8 cellular contexts compared by ENCODE assay signal in genomic region chr3:158109804-158110657, GRCh38. TPM values are rescaled to one million over a fixed set of nuclear protein-coding genes. Genes with fewer than 3 reads are reported as not detected.
A peak's percentile ranks its signal among the peaks of the same experiment; 100 is the strongest.
DNase-seq lines count a peak whose midpoint lies in the region; ATAC-seq and TF ChIP-seq lines count a peak whose summit lies in the region.

Gene RSRC1, plus strand, starts transcription at chr3:158110089. Its CDS starts 12,016 bp downstream, at chr3:158122105.

- peak within 1 kb of the TSS; percentile 81 for H3K9ac ChIP-seq in DND-41 (ENCODE audit: low read depth, low read length)

- peaks cover 31% of the 10 kb centered on the region for H3K4me1 ChIP-seq in DND-41 (ENCODE audit: insufficient read depth, low read length)
- peaks cover 23% of the 10 kb centered on the region for H3K4me1 ChIP-seq in GM23338 (ENCODE audit: insufficient read depth)

- H3K36me3 Mint-ChIP-seq in GM23338 (ENCODE audit: low read depth) (peaks cover 12% of the 10 kb centered on the region; the same call in 2 of the 3 replicates), nephron (ENCODE audit: low read depth) (peaks cover 31% of the 10 kb centered on the region)
- H3K36me3 Mint-ChIP-seq in activated T-helper 17 cell treated with anti-CD3 and anti-CD28 coated beads, Interleukin-2, amount 50 U/mL, for 72 hours (ENCODE audit: low read depth): peaks cover 12% of the 10 kb centered on the region

- CTCF ChIA-PET in RWPE1 (lab: Yijun Ruan, JAX): interaction anchor here (0.6 kb wide), 1 partner anchor 32 kb away, joined by 3 read pairs; no protein-coding TSS in a partner anchor

- H3K36me3 ChIP-seq in DND-41 (ENCODE audit: insufficient read depth, low read length) (0 out of 2 replicates have a peak, but pooled peaks cover 9% of the 10 kb centered on the region), GM23338 (ENCODE audit: insufficient read depth) (no peaks in the 10 kb centered on the region)

- H3K4me3 Mint-ChIP-seq in GM23338: peak within 1 kb of the TSS; percentile 90
- peak within 1 kb of the TSS; percentile 100 for H3K4me3 Mint-ChIP-seq in activated T-helper 17 cell treated with anti-CD3 and anti-CD28 coated beads, Interleukin-2, amount 50 U/mL, for 72 hours
- peak within 1 kb of the TSS; percentile 89 to 94 (median 94) for H3K4me3 Mint-ChIP-seq in nephron

- peak; percentile 88 for ATAC-seq in DND-41 (ENCODE audit: insufficient read depth, low read depth)
- peak; percentile 85 for ATAC-seq in GM23338
- peak; percentile 87 for ATAC-seq in activated T-helper 17 cell treated with anti-CD3 and anti-CD28 coated beads, Interleukin-2, amount 50 U/mL, for 72 hours (replicated peaks)
- peak; percentile 84 for ATAC-seq in stimulated activated naive CD8-positive, alpha-beta T cell treated with anti-CD3 and anti-CD28 coated beads, Interleukin-15, Interleukin-2, amounts not matched to agents 100 U/mL and 50 U/mL, for 24 hours

- TF ChIP-seq CTCF in DND-41 (IDR thresholded peaks at IDR 0.05; ENCODE audit: borderline replicate concordance, extremely low read depth, low read length, poor library complexity, severe bottlenecking) (no peak), GM23338 (conservative IDR thresholded peaks at IDR 0.05; ENCODE audit: low read depth in 2 of 2) (no peak), RWPE1 (conservative IDR thresholded peaks at IDR 0.05; ENCODE audit: low read depth) (no peak), nephron (IDR thresholded peaks at IDR 0.05; ENCODE audit: unreplicated experiment in 3 of 3) (no peak)

- peaks cover 50% of the 10 kb centered on the region for H3K27me3 Mint-ChIP-seq in GM23338 (ENCODE audit: insufficient read depth, low read depth, poor library complexity)
- H3K27me3 Mint-ChIP-seq in activated T-helper 17 cell treated with anti-CD3 and anti-CD28 coated beads, Interleukin-2, amount 50 U/mL, for 72 hours: peaks cover 30% of the 10 kb centered on the region
- peaks cover 56% of the 10 kb centered on the region for H3K27me3 Mint-ChIP-seq in nephron (ENCODE audit: low read depth)

- DNase-seq in DND-41 (peak; percentile 87), GM23338 (ENCODE audit: low spot score) (peak; percentile 96), Kasumi-1 (lab: John Stamatoyannopoulos, UW) (peak; percentile 90 to 93), RWPE1 (ENCODE audit: low spot score) (peak; percentile 70), fibroblast of peridontal ligament (ENCODE audit: extremely low read depth) (peak; percentile 84)
- peak; percentile 78 for DNase-seq in stimulated activated naive CD8-positive, alpha-beta T cell treated with anti-CD3 and anti-CD28 coated beads, Interleukin-15, Interleukin-2, amounts not matched to agents 100 U/mL and 50 U/mL, for 24 hours

- H3K4me2 ChIP-seq in DND-41 (ENCODE audit: insufficient read depth, low read length): peak within 1 kb of the TSS; percentile 86
- peak within 1 kb of the TSS; percentile 88 for H3K4me2 ChIP-seq in GM23338

- no peaks in the 10 kb centered on the region for H3K9me2 ChIP-seq in GM23338 (ENCODE audit: insufficient read depth)

- peaks cover 5% of the 10 kb centered on the region for H3K9me3 ChIP-seq in DND-41 (ENCODE audit: insufficient read depth, low read length, severe bottlenecking)

- peaks cover 20% of the 10 kb centered on the region for H3K4me1 Mint-ChIP-seq in GM23338
- H3K4me1 Mint-ChIP-seq in activated T-helper 17 cell treated with anti-CD3 and anti-CD28 coated beads, Interleukin-2, amount 50 U/mL, for 72 hours: peaks cover 22% of the 10 kb centered on the region
- peaks cover 31% of the 10 kb centered on the region for H3K4me1 Mint-ChIP-seq in nephron

- H3K27ac ChIP-seq in DND-41 (ENCODE audit: low read length) (peak within 1 kb of the TSS; percentile 92), GM23338 (ENCODE audit: low read depth) (peak within 1 kb of the TSS; percentile 81), RWPE1 (peak within 1 kb of the TSS; percentile 91)

- H3K4me3 ChIP-seq in DND-41 (ENCODE audit: low read depth in 1 of 2, low read length in 2 of 2) (peak within 1 kb of the TSS; percentile 38 to 85), GM23338 (peak within 1 kb of the TSS; percentile 74)

- H3K27ac Mint-ChIP-seq in GM23338: peak within 1 kb of the TSS; percentile 89
- H3K27ac Mint-ChIP-seq in activated T-helper 17 cell treated with anti-CD3 and anti-CD28 coated beads, Interleukin-2, amount 50 U/mL, for 72 hours: peak within 1 kb of the TSS; percentile 95
- peak within 1 kb of the TSS; percentile 7 to 93 (median 36) for H3K27ac Mint-ChIP-seq in nephron

- H3F3A ChIP-seq in GM23338 (replicated peaks; ENCODE audit: low read depth): peaks cover 8% of the 10 kb centered on the region

- peaks cover 53% of the 10 kb centered on the region for H3K79me2 ChIP-seq in DND-41 (ENCODE audit: insufficient read depth, low read length)
- peaks cover 45% of the 10 kb centered on the region for H3K79me2 ChIP-seq in GM23338 (replicated peaks; ENCODE audit: insufficient read depth)

- peaks cover 12% of the 10 kb centered on the region for H3K9me3 Mint-ChIP-seq in GM23338
- H3K9me3 Mint-ChIP-seq in activated T-helper 17 cell treated with anti-CD3 and anti-CD28 coated beads, Interleukin-2, amount 50 U/mL, for 72 hours: no peaks in the 10 kb centered on the region
- peaks cover 16% of the 10 kb centered on the region for H3K9me3 Mint-ChIP-seq in nephron

- peak within 1 kb of the TSS; percentile 70 for H2AFZ ChIP-seq in DND-41 (ENCODE audit: low read depth, low read length)
- H2AFZ ChIP-seq in GM23338: peak within 1 kb of the TSS; percentile 94

- no peaks in the 10 kb centered on the region; the same call in 1 of the 2 replicates for H4K20me1 ChIP-seq in DND-41 (ENCODE audit: insufficient read depth, low read length)
- H4K20me1 ChIP-seq in GM23338 (replicated peaks; ENCODE audit: insufficient read depth): no peaks in the 10 kb centered on the region

- POLR2A ChIA-PET in RWPE1 (lab: Yijun Ruan, JAX; ENCODE audit: low non-redundant PET): no interaction called here

- H3K27me3 ChIP-seq in DND-41 (ENCODE audit: insufficient read depth, low read length, poor library complexity): no peaks in the 10 kb centered on the region
- peaks cover 46% of the 10 kb centered on the region for H3K27me3 ChIP-seq in GM23338 (ENCODE audit: insufficient read depth)

TF ChIP-seq in GM23338, 12 proteins besides CTCF, POLR2A, EP300 and RAD21 (continues in another document):
- TF ChIP-seq ETS1 (IDR thresholded peaks at IDR 0.05) (peak; percentile 73), CREB1 (CRISPR knock-in tag; IDR thresholded peaks at IDR 0.05; ENCODE audit: low read depth) (peak; percentile 26; the same call in 1 of the 2 replicates)

RNA-seq across cellular contexts. Expression of gene RSRC1, which starts in this region (rescaled TPM):
- 22.8 and 32.5 TPM in 2 replicates for total RNA-seq in GM23338 (2014; rRNA removed; shearing (Covaris generic))
- 59.1 and 76.8 TPM in 2 replicates for polyA plus RNA-seq in GM23338 (2016; fragmentation: Nextera tagmentation; extraction: Ambion mirVana)
- total RNA-seq in activated T-helper 17 cell treated with anti-CD3 and anti-CD28 coated beads, Interleukin-2, amount 50 U/mL, for 72 hours: 10 to 100 TPM; 28.2 to 32.4 TPM

Comparison
In these comparisons a context has a peak if more than half of its experiments do, and no peak if none do; other contexts are left out.
1. Peak in every context shown above with its lines: DNase-seq, ATAC-seq, H3K4me3 ChIP-seq and H3K27ac ChIP-seq.
2. H3K27ac Mint-ChIP-seq: peak in every context shown above with its lines; median percentile 95 in activated T-helper 17 cell treated with anti-CD3 and anti-CD28 coated beads, Interleukin-2, amount 50 U/mL, for 72 hours; 89 in GM23338; 36 in nephron.